In the genomic region with DNA sequence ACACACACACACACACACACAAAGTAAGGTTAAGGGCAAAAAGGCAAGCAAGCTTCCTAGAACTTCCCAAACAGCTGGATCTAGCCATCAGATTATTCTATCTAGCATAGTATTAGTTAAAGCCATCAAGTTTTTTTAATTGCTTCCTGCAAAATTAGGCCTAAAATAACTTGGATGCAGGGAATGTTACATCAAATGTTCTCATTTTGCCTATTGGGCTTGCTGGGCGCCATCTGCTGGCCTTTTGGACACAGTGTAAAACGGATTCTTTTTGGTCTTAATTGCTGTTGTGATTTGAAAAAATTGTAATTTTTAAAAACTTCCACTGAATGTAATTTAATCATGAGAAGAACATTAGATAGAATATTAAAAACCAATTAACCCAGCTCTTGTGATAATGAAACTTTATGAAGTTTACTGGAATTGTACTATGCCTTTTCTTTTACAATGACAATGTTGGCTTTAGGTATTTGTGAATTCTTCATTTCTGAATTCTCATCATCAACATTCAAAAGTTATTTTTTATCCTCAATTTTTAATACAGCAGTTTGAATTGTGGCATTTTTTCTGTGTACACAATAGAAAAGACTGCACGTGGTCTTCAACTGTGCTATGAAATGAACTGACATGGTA, we compare ENCODE assay signal across 8 cellular contexts. TPM values are rescaled to one million over a fixed set of nuclear protein-coding genes. Genes with fewer than 3 reads are reported as not detected.
DNase-seq lines count a peak whose midpoint lies in the region; ATAC-seq, FAIRE-seq and TF ChIP-seq lines count a peak whose summit lies in the region.

No MANE protein-coding gene starts in this region.

- no peaks in the 10 kb centered on the region for H3K27me3 Mint-ChIP-seq in activated T-cell treated with anti-CD3 and anti-CD28 coated beads, Interleukin-2, amount 50 U/mL, for 4 hours (ENCODE audit: low read depth)

- WGBS in pancreas, 2 donors: 13 to 14% methylated on average over 3 of the region's 3 CpGs

- peaks cover 7 to 24% (median 19%) of the 10 kb centered on the region in 3 donors for H3K4me1 ChIP-seq in pancreas

- H3K4me1 Mint-ChIP-seq in activated T-cell treated with anti-CD3 and anti-CD28 coated beads, Interleukin-2, amount 50 U/mL, for 4 hours (ENCODE audit: low read depth): peaks cover 41% of the 10 kb centered on the region

- CTCF ChIA-PET in AG04450 (lab: Charles Lee): interaction anchor here (0.6 to 7.2 kb wide), 44 partner anchors 10 to 1845 kb away, joined by 3 to 239 read pairs (median 4); no protein-coding TSS in a partner anchor

- peak; percentile 90 for TF ChIP-seq CTCF in AG04450 (IDR thresholded peaks at IDR 0.05; ENCODE audit: low read depth, low read length)
- TF ChIP-seq CTCF in GM12874 (IDR thresholded peaks at IDR 0.05; ENCODE audit: insufficient read depth, low read depth, low read length): peak; percentile 67
- TF ChIP-seq CTCF in fibroblast of villous mesenchyme (IDR thresholded peaks at IDR 0.05; ENCODE audit: insufficient read depth, low read depth, low read length): peak; percentile 80
- peak; percentile 28 to 58 (median 56) for TF ChIP-seq CTCF in pancreas (IDR thresholded peaks at IDR 0.05)

- intact Hi-C loops in pancreas (cut with DNase I): loop anchor here in 1 of 3 donors (5.0 kb wide), 1 partner anchor 450 kb away; no protein-coding TSS in a partner anchor

- H3K9me3 ChIP-seq in AG04450 (ENCODE audit: control insufficient read depth, insufficient read depth, low read length) (no peaks in the 10 kb centered on the region), pancreas (no peaks in the 10 kb centered on the region)

- FAIRE-seq in pancreas (lab: Jason Lieb, UNC): peak; percentile 81

- H3K27ac ChIP-seq in AG04450 (ENCODE audit: low read depth, low read length) (no peak overlapping the region), pancreas (no peak overlapping the region)

- no peak for ATAC-seq in activated T-cell treated with anti-CD3 and anti-CD28 coated beads, Interleukin-2, amount 50 U/mL, for 4 hours
- ATAC-seq in pancreas (peak; percentile 59 to 81 (median 74)), HG02840 (IDR thresholded peaks at IDR 0.05; ENCODE audit: low FRiP score, unreplicated experiment) (no peak)

- H3K27me3 ChIP-seq in AG04450 (ENCODE audit: control insufficient read depth, insufficient read depth, low read length) (no peaks in the 10 kb centered on the region), pancreas (no peaks in the 10 kb centered on the region)

- H3K9me3 Mint-ChIP-seq in activated T-cell treated with anti-CD3 and anti-CD28 coated beads, Interleukin-2, amount 50 U/mL, for 4 hours: no peaks in the 10 kb centered on the region

- peaks cover 9% of the 10 kb centered on the region for H3K36me3 Mint-ChIP-seq in activated T-cell treated with anti-CD3 and anti-CD28 coated beads, Interleukin-2, amount 50 U/mL, for 4 hours (ENCODE audit: insufficient read depth)

- POLR2A ChIA-PET in AG04450 (lab: Yijun Ruan, JAX): no interaction called here

- peak; percentile 34 for DNase-seq in AG04450 (ENCODE audit: low read depth, low spot score)
- peak; percentile 60 to 76 for DNase-seq in NCI-H446 (lab: John Stamatoyannopoulos, UW)
- DNase-seq in activated T-cell treated with anti-CD3 and anti-CD28 coated beads, Interleukin-2, amount 50 U/mL, for 4 hours: peak; percentile 36
- peak; percentile 73 for DNase-seq in fibroblast of villous mesenchyme (ENCODE audit: low read depth)
- DNase-seq in pancreas: peak in 5 of 6 donors; percentile 16 to 66 (median 44)
- DNase-seq in NCI-H1048 (lab: John Stamatoyannopoulos, UW): no peak

- H3K4me3 ChIP-seq in AG04450 (ENCODE audit: low read depth, low read length): no peak overlapping the region
- H3K4me3 ChIP-seq in fibroblast of villous mesenchyme (ENCODE audit: low read depth, low read length): no peak overlapping the region
- no peak overlapping the region for H3K4me3 ChIP-seq in pancreas

- H3K36me3 ChIP-seq in pancreas: no peaks in the 10 kb centered on the region

- H3K4me3 Mint-ChIP-seq in activated T-cell treated with anti-CD3 and anti-CD28 coated beads, Interleukin-2, amount 50 U/mL, for 4 hours: no peak overlapping the region

RNA-seq across cellular contexts. Expression of gene MKKS, which starts 6.8 kb away (rescaled TPM):
- 14.6 and 18.9 TPM in 2 replicates for polyA plus RNA-seq in AG04450 (2011; rRNA removed)
- 4.5 and 7.0 TPM in 2 replicates for polyA minus RNA-seq in AG04450 (2011; rRNA and poly(A)+ RNA removed)
- 1 to 10 TPM; 5.5 to 6.2 (median 6.0) TPM for total RNA-seq in activated T-cell treated with anti-CD3 and anti-CD28 coated beads, Interleukin-2, amount 50 U/mL, for 4 hours
- 3.5 and 9.1 TPM in 2 replicates for total RNA-seq in fibroblast of villous mesenchyme
- 10 to 100 TPM in 1 of 6 donors, 1 to 10 TPM in 5; 5.3 to 12.1 (median 7.3) TPM for total RNA-seq in pancreas
- 10 to 100 TPM in 1 of 2 donors, 1 to 10 TPM in 1; 7.5 to 15.3 TPM for polyA plus RNA-seq in pancreas

RNA-seq across cellular contexts. Expression of gene SLX4IP, which starts 7.9 kb away (rescaled TPM):
- polyA plus RNA-seq in AG04450 (2011; rRNA removed): 2.1 and 2.8 TPM in 2 replicates
- polyA minus RNA-seq in AG04450 (2011; rRNA and poly(A)+ RNA removed): 5.6 and 8.9 TPM in 2 replicates
- 1 to 10 TPM; 3.8 to 4.7 (median 4.6) TPM for total RNA-seq in activated T-cell treated with anti-CD3 and anti-CD28 coated beads, Interleukin-2, amount 50 U/mL, for 4 hours
- 3.2 and 5.6 TPM in 2 replicates for total RNA-seq in fibroblast of villous mesenchyme
- 1 to 10 TPM; 2.5 to 6.4 (median 3.2) TPM for total RNA-seq in pancreas
- polyA plus RNA-seq in pancreas: 1 to 10 TPM; 2.7 TPM

Comparison
In these comparisons a context has a peak if more than half of its experiments do, and no peak if none do; other contexts are left out.
1. ATAC-seq: peak in pancreas (4 of 4); none in activated T-cell treated with anti-CD3 and anti-CD28 coated beads, Interleukin-2, amount 50 U/mL, for 4 hours (0 of 2) and HG02840 (single experiment).
2. Peak in every context shown above with its lines, with median percentiles within 50 percentile points of each other: CTCF ChIP-seq.